ENCODE assay signal across 22 cellular contexts in genomic region chr18:79748321-79749157, GRCh38. TPM values are rescaled to one million over a fixed set of nuclear protein-coding genes. Genes with fewer than 3 reads are reported as not detected.
DNase-seq lines count a peak whose midpoint lies in the region; ATAC-seq and TF ChIP-seq lines count a peak whose summit lies in the region.
"Had no signal": no experiment of that assay in that cellular context is flagged by ENCODE, and none has a peak within 500 bp of the region (broad histone marks: within the 10 kb centered on the region; RNA-seq: fewer than 3 reads in every experiment).

No MANE protein-coding gene starts in this region.

- no peak overlapping the region for H3K27ac ChIP-seq in sigmoid colon
- H3K27ac ChIP-seq: SJSA1 had no signal

- H3K9me3 Mint-ChIP-seq in endothelial cell (ENCODE audit: unreplicated experiment) = no peaks in the 10 kb centered on the region
- H3K9me3 Mint-ChIP-seq: GM23338 had no signal

- H3K27me3 Mint-ChIP-seq in endothelial cell (ENCODE audit: unreplicated experiment) = peaks cover 7% of the 10 kb centered on the region
- H3K27me3 Mint-ChIP-seq: CD4-positive, alpha-beta memory T cell; IgD-negative memory B cell had no signal

- peaks cover 25% of the 10 kb centered on the region for H3K36me3 Mint-ChIP-seq in endothelial cell (ENCODE audit: low read depth, unreplicated experiment)

- peaks cover 0 to 25% (median 11%) of the 10 kb centered on the region in 4 donors for H3K36me3 ChIP-seq in sigmoid colon
- H3K36me3 ChIP-seq: BE2C had no signal

- TF ChIP-seq CTCF in endothelial cell (IDR thresholded peaks at IDR 0.05; ENCODE audit: unreplicated experiment) (no peak), sigmoid colon (IDR thresholded peaks at IDR 0.05) (no peak)

- WGBS in sigmoid colon, 2 donors = 88 to 93% methylated on average over 36 of the region's 36 CpGs

- peak overlapping the region; percentile 65 for H3K4me3 Mint-ChIP-seq in endothelial cell (ENCODE audit: unreplicated experiment)
- H3K4me3 Mint-ChIP-seq: CD4-positive, alpha-beta memory T cell; GM23338; IgD-negative memory B cell had no signal

- TF ChIP-seq POLR2A in sigmoid colon (IDR thresholded peaks at IDR 0.05) = no peak

- no peaks in the 10 kb centered on the region for H3K9me3 ChIP-seq in sigmoid colon
- H3K9me3 ChIP-seq: BE2C, SJSA1 had no signal

- H3K4me3 ChIP-seq in sigmoid colon = no peak overlapping the region
- H3K4me3 ChIP-seq: GM23338, SJSA1 had no signal

- DNase-seq in NCI-H128 (lab: John Stamatoyannopoulos, UW; ENCODE audit: unreplicated experiment) (peak; percentile 66), NCI-H345 treated with DMSO at 0.1 percent for 48 hours (lab: John Stamatoyannopoulos, UW; ENCODE audit: unreplicated experiment) (peak; percentile 70), endothelial cell (ENCODE audit: low spot score) (no peak), sigmoid colon (peak; percentile 46), ureter (ENCODE audit: low spot score) (no peak), T1000 (lab: John Stamatoyannopoulos, UW) (no peak), cerebellar nuclear complex (lab: John Stamatoyannopoulos, UW) (no peak)
- DNase-seq: BE2C; Calu3; CD4-positive, alpha-beta memory T cell; DND-41; NCI-H1105; NCI-H1930; NCI-H524 treated with DMSO at 0.1 percent for 48 hours; NK-92 treated with Interleukin-12 subunit alpha and Interleukin-12 subunit beta, amount 100 ng/mL, for 24 hours; OCI-M1 had no signal

- TF ChIP-seq EP300 in sigmoid colon (IDR thresholded peaks at IDR 0.05) = no peak

- ATAC-seq in GM19467 (IDR thresholded peaks at IDR 0.05; ENCODE audit: unreplicated experiment) = no peak
- ATAC-seq: GM23338, HCT116 had no signal

- intact Hi-C loops in sigmoid colon (cut with DNase I) = no loop called here

- H3K27ac Mint-ChIP-seq in endothelial cell (ENCODE audit: unreplicated experiment) = no peak overlapping the region
- H3K27ac Mint-ChIP-seq: GM23338, IgD-negative memory B cell had no signal

- no peaks in the 10 kb centered on the region for H3K27me3 ChIP-seq in sigmoid colon
- H3K27me3 ChIP-seq: BE2C, SJSA1 had no signal

- H3K4me1 Mint-ChIP-seq in endothelial cell (ENCODE audit: unreplicated experiment) = no peaks in the 10 kb centered on the region
- H3K4me1 Mint-ChIP-seq: GM23338, IgD-negative memory B cell had no signal

- no peaks in the 10 kb centered on the region for H3K4me1 ChIP-seq in sigmoid colon
- H3K4me1 ChIP-seq: BE2C, SJSA1 had no signal

RNA-seq across cellular contexts. Expression of gene KCNG2, which starts 49.2 kb away (rescaled TPM):
- total RNA-seq in endothelial cell (ENCODE audit: unreplicated experiment) (0.56 TPM), sigmoid colon (under 1 TPM in 1 of 4 donors, not detected in 3; 0.41 TPM), ureter (not detected)
- polyA plus RNA-seq in sigmoid colon = under 1 TPM in 1 of 3 donors, not detected in 2; 0.15 TPM
- total RNA-seq: Calu3; CD4-positive, alpha-beta memory T cell; HT1080; SJSA1 had no signal
- polyA plus RNA-seq: CD4-positive, alpha-beta memory T cell; IgD-negative memory B cell had no signal

Comparison
In these comparisons a context has a peak if more than half of its experiments do, and no peak if none do; other contexts are left out.
1. DNase-seq: peak in NCI-H128 (single experiment), NCI-H345 treated with DMSO at 0.1 percent for 48 hours (single experiment) and sigmoid colon (single experiment); none in endothelial cell (single experiment), ureter (single experiment), T1000 (single experiment) and cerebellar nuclear complex (0 of 2).